Comparison of ENCODE assay signal across 11 cellular contexts in the genomic region with DNA sequence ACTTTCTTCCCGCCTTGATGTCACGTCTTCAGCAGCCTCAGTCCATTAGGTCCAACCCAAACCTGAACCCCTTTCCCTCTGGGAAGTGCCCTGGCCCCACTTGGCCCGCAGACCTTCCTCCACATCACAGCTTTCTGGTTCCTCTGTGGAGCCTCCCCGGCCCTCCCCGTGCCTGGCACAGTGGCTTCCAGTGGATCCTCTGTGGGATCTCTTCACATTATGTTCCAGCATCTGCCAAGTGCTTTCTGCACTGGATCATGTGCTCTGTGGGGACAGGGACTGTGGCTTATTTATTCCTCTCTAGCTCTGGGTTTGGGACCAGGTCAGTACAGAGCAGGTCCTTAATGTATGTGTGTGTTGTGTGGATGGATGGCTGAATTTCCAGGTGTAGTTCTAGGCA. TPM values are rescaled to one million over a fixed set of nuclear protein-coding genes. Genes with fewer than 3 reads are reported as not detected.
A peak's percentile ranks its signal among the peaks of the same experiment; 100 is the strongest.
DNase-seq lines count a peak whose midpoint lies in the region; ATAC-seq and TF ChIP-seq lines count a peak whose summit lies in the region.
"Had no signal": no experiment of that assay in that cellular context is flagged by ENCODE, and none has a peak within 500 bp of the region (broad histone marks: within the 10 kb centered on the region; RNA-seq: fewer than 3 reads in every experiment).

No MANE protein-coding gene starts in this region.

- no peak for DNase-seq in neural progenitor cell (ENCODE audit: low spot score)
- DNase-seq in tibial nerve (ENCODE audit: low spot score in 2 of 2) = no peak
- DNase-seq in activated CD4-positive, alpha-beta T cell treated with anti-CD3 and anti-CD28 coated beads, Interleukin-2, amount 50 U/mL, for 48 hours = no peak
- no peak for DNase-seq in CD4-positive, alpha-beta memory T cell
- DNase-seq in activated T-cell treated with anti-CD3 and anti-CD28 coated beads, Interleukin-2, amount 50 U/mL, for 1 hour = no peak
- DNase-seq: activated CD8-positive, alpha-beta T cell treated with anti-CD3 and anti-CD28 coated beads, Interleukin-2, amount 10 ng/mL, durations not matched to agents 7 days and 5 days; T-helper 17 cell had no signal

- H3K4me3 ChIP-seq in KMS-11 (IDR thresholded peaks at IDR 0.05; ENCODE audit: insufficient read depth, low read depth, low read length) (no peak overlapping the region), gastroesophageal sphincter (no peak overlapping the region), neural progenitor cell (no peak overlapping the region), tibial nerve (no peak overlapping the region)
- H3K4me3 ChIP-seq in CD4-positive, alpha-beta memory T cell (ENCODE audit: low read length in 2 of 2) = no peak overlapping the region

- peak overlapping the region; percentile 66 for H3K27ac ChIP-seq in KMS-11
- peak overlapping the region; percentile 4 to 83 (median 79) for H3K27ac ChIP-seq in gastroesophageal sphincter
- H3K27ac ChIP-seq in neural progenitor cell = no peak overlapping the region
- H3K27ac ChIP-seq in tibial nerve = peak overlapping the region in 3 of 4 donors; percentile 10 to 87 (median 60)
- H3K27ac ChIP-seq in CD4-positive, alpha-beta memory T cell (ENCODE audit: low read depth, low read length) = no peak overlapping the region

- peaks cover 6% of the 10 kb centered on the region; the same call in 1 of the 2 replicates for H3K36me3 ChIP-seq in KMS-11 (ENCODE audit: insufficient read depth)
- H3K36me3 ChIP-seq in gastroesophageal sphincter = peaks cover 0 to 86% of the 10 kb centered on the region in 2 donors
- H3K36me3 ChIP-seq in neural progenitor cell = no peaks in the 10 kb centered on the region
- H3K36me3 ChIP-seq in tibial nerve = peaks cover 0 to 88% (median 5%) of the 10 kb centered on the region in 3 donors
- H3K36me3 ChIP-seq in CD4-positive, alpha-beta memory T cell (ENCODE audit: insufficient read depth, low read length) = peaks cover 61% of the 10 kb centered on the region

- H4K20me1 ChIP-seq in KMS-11 (ENCODE audit: insufficient read depth) (no peaks in the 10 kb centered on the region), neural progenitor cell (ENCODE audit: low read depth) (no peaks in the 10 kb centered on the region)

- H3K4me1 ChIP-seq in KMS-11 (ENCODE audit: low read depth, poor library complexity, severe bottlenecking) (peaks cover 47% of the 10 kb centered on the region), gastroesophageal sphincter (peaks cover 6 to 82% (median 30%) of the 10 kb centered on the region in 3 donors), neural progenitor cell (peaks cover 15% of the 10 kb centered on the region), tibial nerve (peaks cover 0 to 41% (median 7%) of the 10 kb centered on the region in 4 donors)
- no peaks in the 10 kb centered on the region for H3K4me1 ChIP-seq in CD4-positive, alpha-beta memory T cell (ENCODE audit: insufficient read depth, low read length)

- peaks cover 4% of the 10 kb centered on the region for H3K27me3 Mint-ChIP-seq in neural progenitor cell (ENCODE audit: insufficient read depth, low read depth)
- H3K27me3 Mint-ChIP-seq in CD4-positive, alpha-beta memory T cell = no peaks in the 10 kb centered on the region
- H3K27me3 Mint-ChIP-seq: activated naive CD8-positive, alpha-beta T cell; T-helper 17 cell had no signal

- no peak for ATAC-seq in gastroesophageal sphincter
- ATAC-seq: activated CD8-positive, alpha-beta T cell treated with anti-CD3 and anti-CD28 coated beads, Interleukin-2, amount 10 ng/mL, durations not matched to agents 7 days and 5 days; T-helper 17 cell had no signal

- H3K36me3 Mint-ChIP-seq in neural progenitor cell = peaks cover 7% of the 10 kb centered on the region
- H3K36me3 Mint-ChIP-seq in CD4-positive, alpha-beta memory T cell = peaks cover 31 to 59% of the 10 kb centered on the region in 2 donors
- H3K36me3 Mint-ChIP-seq: activated naive CD8-positive, alpha-beta T cell had no signal

- no peaks in the 10 kb centered on the region for H3K9me3 ChIP-seq in gastroesophageal sphincter
- H3K9me3 ChIP-seq in neural progenitor cell (ENCODE audit: low read depth) = no peaks in the 10 kb centered on the region
- no peaks in the 10 kb centered on the region for H3K9me3 ChIP-seq in tibial nerve
- no peaks in the 10 kb centered on the region for H3K9me3 ChIP-seq in CD4-positive, alpha-beta memory T cell (ENCODE audit: control insufficient read depth in 1 of 2, low read length in 2 of 2)

- H3K27ac Mint-ChIP-seq in neural progenitor cell = peak overlapping the region; percentile 93
- H3K27ac Mint-ChIP-seq in CD4-positive, alpha-beta memory T cell = peak overlapping the region in 2 of 7 donors; percentile 9 to 80
- H3K27ac Mint-ChIP-seq: activated CD8-positive, alpha-beta T cell treated with anti-CD3 and anti-CD28 coated beads, Interleukin-2, amount 10 ng/mL, durations not matched to agents 7 days and 5 days; activated naive CD8-positive, alpha-beta T cell; T-helper 17 cell had no signal

- H3K27me3 ChIP-seq in KMS-11 (ENCODE audit: insufficient read depth, low read depth) (no peaks in the 10 kb centered on the region), gastroesophageal sphincter (no peaks in the 10 kb centered on the region), neural progenitor cell (no peaks in the 10 kb centered on the region), tibial nerve (no peaks in the 10 kb centered on the region)
- H3K27me3 ChIP-seq in CD4-positive, alpha-beta memory T cell (ENCODE audit: insufficient read depth, low read length) = no peaks in the 10 kb centered on the region

- H2AFZ ChIP-seq in KMS-11 (ENCODE audit: low read depth) (no peak overlapping the region), neural progenitor cell (replicated peaks) (no peak overlapping the region)

- H3K4me3 Mint-ChIP-seq in neural progenitor cell = no peak overlapping the region
- no peak overlapping the region for H3K4me3 Mint-ChIP-seq in CD4-positive, alpha-beta memory T cell
- H3K4me3 Mint-ChIP-seq: activated CD8-positive, alpha-beta T cell treated with anti-CD3 and anti-CD28 coated beads, Interleukin-2, amount 10 ng/mL, durations not matched to agents 7 days and 5 days; activated naive CD8-positive, alpha-beta T cell; T-helper 17 cell had no signal

- TF ChIP-seq CTCF in KMS-11 (conservative IDR thresholded peaks at IDR 0.05; ENCODE audit: low read depth, low read length) = no peak
- no peak for TF ChIP-seq CTCF in gastroesophageal sphincter (IDR thresholded peaks at IDR 0.05)
- TF ChIP-seq CTCF in neural progenitor cell (IDR thresholded peaks at IDR 0.05) = no peak
- TF ChIP-seq CTCF in tibial nerve (IDR thresholded peaks at IDR 0.05) = no peak

- H3K4me1 Mint-ChIP-seq in neural progenitor cell = peaks cover 19% of the 10 kb centered on the region
- H3K4me1 Mint-ChIP-seq in CD4-positive, alpha-beta memory T cell = peaks cover 0 to 3% (median under 1%) of the 10 kb centered on the region in 4 donors

- H3F3A ChIP-seq in neural progenitor cell (ENCODE audit: low read depth) = peaks cover 4% of the 10 kb centered on the region

- TF ChIP-seq POLR2A in gastroesophageal sphincter (IDR thresholded peaks at IDR 0.05) (no peak), tibial nerve (IDR thresholded peaks at IDR 0.05) (no peak)

- intact Hi-C loops in CD4-positive, alpha-beta memory T cell (cut with micrococcal nuclease) = no loop called here

- WGBS in gastroesophageal sphincter (ENCODE audit: low coverage in 1 of 2), 2 donors = 32 to 60% methylated on average over 3 to 5 of the region's 5 CpGs
- WGBS in tibial nerve, 2 donors = 66 to 71% methylated on average over 5 of the region's 5 CpGs

- H3K79me2 ChIP-seq in KMS-11 (ENCODE audit: insufficient read depth, low read depth) (no peaks in the 10 kb centered on the region), neural progenitor cell (ENCODE audit: low read depth) (no peaks in the 10 kb centered on the region)

- no peak for TF ChIP-seq EP300 in gastroesophageal sphincter (IDR thresholded peaks at IDR 0.05)
- TF ChIP-seq EP300 in tibial nerve (IDR thresholded peaks at IDR 0.05) = no peak

- H3K4me2 ChIP-seq in KMS-11 = peak overlapping the region; percentile 73
- peak overlapping the region; percentile 53 for H3K4me2 ChIP-seq in neural progenitor cell

- H3K9ac ChIP-seq in KMS-11 = peak overlapping the region; percentile 28; the same call in 1 of the 2 replicates
- no peak overlapping the region for H3K9ac ChIP-seq in neural progenitor cell

- CTCF ChIA-PET in CD4-positive, alpha-beta memory T cell (lab: Charles Lee; ENCODE audit: partially characterized antibody) = interaction anchor here (3.0 kb wide), 1 partner anchor 110 kb away, joined by 12 read pairs; no protein-coding TSS in a partner anchor

- H3K9me3 Mint-ChIP-seq in neural progenitor cell = no peaks in the 10 kb centered on the region
- H3K9me3 Mint-ChIP-seq in CD4-positive, alpha-beta memory T cell = peaks cover 0 to 2% (median 0%) of the 10 kb centered on the region in 8 donors

- POLR2A ChIA-PET in CD4-positive, alpha-beta memory T cell (lab: Charles Lee; ENCODE audit: partially characterized antibody) = no interaction called here

RNA-seq across cellular contexts. Expression of gene POLR3H, which starts 30.9 kb away (rescaled TPM):
- total RNA-seq in gastroesophageal sphincter (10 to 100 TPM; 17.7 to 27.0 (median 23.4) TPM), neural progenitor cell (ENCODE audit: low replicate concordance) (15.2 and 18.7 TPM in 2 replicates), tibial nerve (10 to 100 TPM; 26.6 to 33.6 (median 27.5) TPM)
- total RNA-seq in CD4-positive, alpha-beta memory T cell = 10 to 100 TPM; 43.6 to 43.7 TPM
- 10 to 100 TPM; 20.7 to 21.8 TPM for polyA plus RNA-seq in CD4-positive, alpha-beta memory T cell

RNA-seq across cellular contexts. Expression of gene ACO2, which starts 44.5 kb away (rescaled TPM):
- total RNA-seq in gastroesophageal sphincter (100 to 1,000 TPM; 115 to 227 (median 132) TPM), neural progenitor cell (ENCODE audit: low replicate concordance) (36.6 and 61.8 TPM in 2 replicates), tibial nerve (10 to 100 TPM; 69.9 to 91.1 (median 76.4) TPM)
- total RNA-seq in CD4-positive, alpha-beta memory T cell = 10 to 100 TPM; 64.8 to 65.0 TPM
- 10 to 100 TPM; 79.6 to 81.2 TPM for polyA plus RNA-seq in CD4-positive, alpha-beta memory T cell

RNA-seq across cellular contexts. Expression of gene PHF5A, which starts 44.9 kb away (rescaled TPM):
- total RNA-seq in gastroesophageal sphincter = 10 to 100 TPM; 26.7 to 44.5 (median 39.2) TPM
- total RNA-seq in neural progenitor cell (ENCODE audit: low replicate concordance) = 106 and 114 TPM in 2 replicates
- total RNA-seq in tibial nerve = 10 to 100 TPM; 32.6 to 51.5 (median 36.4) TPM
- 10 to 100 TPM; 37.7 to 39.2 TPM for total RNA-seq in CD4-positive, alpha-beta memory T cell
- polyA plus RNA-seq in CD4-positive, alpha-beta memory T cell = 10 to 100 TPM; 19.7 to 31.6 TPM

RNA-seq across cellular contexts. Expression of gene CSDC2, which starts 47.4 kb away (rescaled TPM):
- total RNA-seq in gastroesophageal sphincter = 10 to 100 TPM in 1 of 4 donors, 1 to 10 TPM in 3; 3.0 to 22.2 (median 5.8) TPM
- total RNA-seq in neural progenitor cell (ENCODE audit: low replicate concordance) = 1.3 TPM in 1 of 2 replicates, not detected in the other
- total RNA-seq in tibial nerve = 10 to 100 TPM in 1 of 4 donors, 1 to 10 TPM in 3; 1.7 to 10.8 (median 2.5) TPM
- not detected for total RNA-seq in CD4-positive, alpha-beta memory T cell
- not detected for polyA plus RNA-seq in CD4-positive, alpha-beta memory T cell
- total RNA-seq: activated CD8-positive, alpha-beta T cell treated with anti-CD3 and anti-CD28 coated beads, Interleukin-2, amount 10 ng/mL, durations not matched to agents 7 days and 5 days; T-helper 17 cell had no signal
- polyA plus RNA-seq: mammary epithelial cell had no signal

Comparison
In these comparisons a context has a peak if more than half of its experiments do, and no peak if none do; other contexts are left out.
1. H3K27ac ChIP-seq: peak in KMS-11 (single experiment), gastroesophageal sphincter (4 of 4) and tibial nerve (3 of 4); none in neural progenitor cell (single experiment) and CD4-positive, alpha-beta memory T cell (single experiment).